8 cellular contexts compared by ENCODE assay signal in genomic region chr9:129141066-129142041, GRCh38. TPM values are rescaled to one million over a fixed set of nuclear protein-coding genes. Genes with fewer than 3 reads are reported as not detected.
DNase-seq lines count a peak whose midpoint lies in the region; ATAC-seq and TF ChIP-seq lines count a peak whose summit lies in the region.

No MANE protein-coding gene starts in this region.

- H3K36me3 Mint-ChIP-seq in HFFc6 (ENCODE audit: low read depth) (peaks cover 6% of the 10 kb centered on the region; the same call in 1 of the 2 replicates), endodermal cell (ENCODE audit: low read depth) (peaks cover 39% of the 10 kb centered on the region), mesothelial cell of epicardium (peaks cover 12% of the 10 kb centered on the region)

- peak overlapping the region; percentile 87 for H3K4me3 Mint-ChIP-seq in HFFc6
- peak overlapping the region; percentile 62 for H3K4me3 Mint-ChIP-seq in endodermal cell
- peak overlapping the region; percentile 75 for H3K4me3 Mint-ChIP-seq in mesothelial cell of epicardium

- peak; percentile 38 for DNase-seq in DMS79 (lab: John Stamatoyannopoulos, UW)
- peak; percentile 75 for DNase-seq in HFFc6
- peak; percentile 76 for DNase-seq in SW480 (ENCODE audit: low spot score)
- DNase-seq in endodermal cell = no peak
- no peak for DNase-seq in mesothelial cell of epicardium (ENCODE audit: low spot score in 2 of 2, unreplicated experiment in 2 of 2)
- DNase-seq in transverse colon = peak; percentile 69
- no peak for DNase-seq in NCI-H1694 treated with DMSO at 0.1 percent for 48 hours (lab: John Stamatoyannopoulos, UW)

- WGBS in endodermal cell (ENCODE audit: insufficient coverage in 1 of 2, insufficient read length in 1 of 2), 2 experiments = 70 to 71% methylated on average over 9 to 13 of the region's 13 CpGs
- WGBS in transverse colon (ENCODE audit: low coverage in 1 of 2), 2 donors = 0 to 33% methylated on average over 1 to 12 of the region's 13 CpGs

- peaks cover 87% of the 10 kb centered on the region for H3K4me1 Mint-ChIP-seq in HFFc6 (ENCODE audit: low read depth)
- peaks cover 37% of the 10 kb centered on the region for H3K4me1 Mint-ChIP-seq in endodermal cell
- H3K4me1 Mint-ChIP-seq in mesothelial cell of epicardium = peaks cover 61% of the 10 kb centered on the region

- TF ChIP-seq POLR2A in transverse colon (IDR thresholded peaks at IDR 0.05) = no peak

- peaks cover 11% of the 10 kb centered on the region for H3K4me1 ChIP-seq in endodermal cell (ENCODE audit: control insufficient read depth, insufficient read depth, low read length)
- peaks cover 52 to 83% (median 71%) of the 10 kb centered on the region in 4 donors for H3K4me1 ChIP-seq in transverse colon

- H3K36me3 ChIP-seq in endodermal cell (ENCODE audit: control insufficient read depth, insufficient read depth, low read length) (peaks cover 42% of the 10 kb centered on the region), transverse colon (no peaks in the 10 kb centered on the region)

- no peak for TF ChIP-seq EP300 in transverse colon (IDR thresholded peaks at IDR 0.05; ENCODE audit: low read depth)

- H3K27me3 ChIP-seq in endodermal cell (ENCODE audit: control insufficient read depth, insufficient read depth, low read length, poor library complexity, severe bottlenecking) (no peaks in the 10 kb centered on the region), transverse colon (no peaks in the 10 kb centered on the region)

- in situ Hi-C loops in transverse colon (cut with MboI; ENCODE audit: low pct_ligation_motif_present in 1 of 4, low pct_unique_long_range_greater_than_20kb in 1 of 4, low sequenced_read_pairs in 3 of 4) = loop anchor here in 2 of 4 donors (25.0 kb wide), 1 partner anchor 646 kb away; no protein-coding TSS in a partner anchor

- intact Hi-C loops in transverse colon (cut with DNase I; ENCODE audit: low total_unique reads) = loop anchor here (5.0 kb wide), 2 partner anchors 36 to 351 kb away; partner anchors contain the start of gene IER5L

- no peak for ATAC-seq in GM18520 (IDR thresholded peaks at IDR 0.05; ENCODE audit: unreplicated experiment)

- H3K9me3 Mint-ChIP-seq in HFFc6 (no peaks in the 10 kb centered on the region), endodermal cell (no peaks in the 10 kb centered on the region), mesothelial cell of epicardium (no peaks in the 10 kb centered on the region)

- H3K27ac ChIP-seq in endodermal cell (ENCODE audit: low read depth, low read length) (peak overlapping the region; percentile 100), transverse colon (peak overlapping the region; percentile 99 to 100 (median 100))

- H3K4me3 ChIP-seq in endodermal cell (ENCODE audit: low read length) (peak overlapping the region; percentile 94), transverse colon (peak overlapping the region in 2 of 4 donors; percentile 35 to 46)

- H3K9me3 ChIP-seq in endodermal cell (ENCODE audit: control insufficient read depth, low read length) (no peaks in the 10 kb centered on the region), transverse colon (no peaks in the 10 kb centered on the region)

- H3K9ac ChIP-seq in endodermal cell (ENCODE audit: extremely low read depth, low read length, poor library complexity, severe bottlenecking) = peak overlapping the region; percentile 96

- TF ChIP-seq CTCF in HFFc6 (IDR thresholded peaks at IDR 0.05) (0 out of 2 replicates have a peak, but pooled peaks have one; percentile 0), endodermal cell (conservative IDR thresholded peaks at IDR 0.05) (no peak), mesothelial cell of epicardium (IDR thresholded peaks at IDR 0.05; ENCODE audit: unreplicated experiment) (no peak), transverse colon (IDR thresholded peaks at IDR 0.05) (no peak)

- H3K27ac Mint-ChIP-seq in HFFc6 = peak overlapping the region; percentile 97
- peak overlapping the region; percentile 97 for H3K27ac Mint-ChIP-seq in endodermal cell
- H3K27ac Mint-ChIP-seq in mesothelial cell of epicardium = peak overlapping the region; percentile 100

- H3K27me3 Mint-ChIP-seq in HFFc6 (ENCODE audit: insufficient read depth) (peaks cover 2% of the 10 kb centered on the region; the same call in 1 of the 2 replicates), endodermal cell (ENCODE audit: insufficient read depth) (no peaks in the 10 kb centered on the region), mesothelial cell of epicardium (ENCODE audit: low read depth) (no peaks in the 10 kb centered on the region)

RNA-seq across cellular contexts. Expression of gene PTPA, which starts 30.1 kb away (rescaled TPM):
- 100 to 1,000 TPM; 153 to 170 (median 162) TPM for total RNA-seq in HFFc6 (2021; fragmentation: NEBNext Ultra II Directional; extraction: Animal tissue kit (Norgen Biotek cat#: 25700))
- total RNA-seq in endodermal cell (100 to 1,000 TPM; 134 to 139 TPM), mesothelial cell of epicardium (157 to 164 TPM (median 160 TPM) in 3 replicates), transverse colon (100 to 1,000 TPM in 1 of 4 donors, 10 to 100 TPM in 3; 37.4 to 241 (median 66.5) TPM)
- polyA plus RNA-seq in endodermal cell (2013, experiment 1 of 2) = 105 TPM
- polyA plus RNA-seq in endodermal cell (2013, experiment 2 of 2) = 96.3 TPM

RNA-seq across cellular contexts. Expression of gene CRAT, which starts 30.8 kb away (rescaled TPM):
- 10 to 100 TPM; 35.5 to 50.2 (median 42.6) TPM for total RNA-seq in HFFc6 (2021; fragmentation: NEBNext Ultra II Directional; extraction: Animal tissue kit (Norgen Biotek cat#: 25700))
- total RNA-seq in endodermal cell = 10 to 100 TPM; 17.2 to 17.5 TPM
- 25.3 TPM for polyA plus RNA-seq in endodermal cell (2013, experiment 1 of 2)
- 24.3 TPM for polyA plus RNA-seq in endodermal cell (2013, experiment 2 of 2)
- total RNA-seq in mesothelial cell of epicardium = 26.4 to 27.6 TPM (median 26.4 TPM) in 3 replicates
- 100 to 1,000 TPM; 124 to 161 (median 136) TPM for total RNA-seq in transverse colon

RNA-seq across cellular contexts. Expression of gene IER5L, which starts 36.7 kb away (rescaled TPM):
- total RNA-seq in HFFc6 (2021; fragmentation: NEBNext Ultra II Directional; extraction: Animal tissue kit (Norgen Biotek cat#: 25700)) = 10 to 100 TPM; 28.5 to 45.1 (median 42.2) TPM
- 1 to 10 TPM; 6.8 to 8.1 TPM for total RNA-seq in endodermal cell
- polyA plus RNA-seq in endodermal cell (2013, experiment 1 of 2) = 48.3 TPM
- polyA plus RNA-seq in endodermal cell (2013, experiment 2 of 2) = 51.1 TPM
- total RNA-seq in mesothelial cell of epicardium = 31.3 to 34.7 TPM (median 31.9 TPM) in 3 replicates
- 1 to 10 TPM; 1.8 to 6.5 (median 5.2) TPM for total RNA-seq in transverse colon

Comparison
In these comparisons a context has a peak if more than half of its experiments do, and no peak if none do; other contexts are left out.
1. DNase-seq: peak in DMS79 (single experiment), HFFc6 (single experiment), SW480 (single experiment) and transverse colon (single experiment); none in endodermal cell (single experiment), mesothelial cell of epicardium (0 of 2) and NCI-H1694 treated with DMSO at 0.1 percent for 48 hours (single experiment).
2. Peak in every context shown above with its lines, with median percentiles within 50 percentile points of each other: H3K27ac Mint-ChIP-seq and H3K4me3 Mint-ChIP-seq.